1 cellular context compared by ENCODE assay signal in genomic region chrX:107716816-107717700, GRCh38.
TF ChIP-seq lines count a peak whose summit lies in the region.

No MANE protein-coding gene starts in this region.

TF ChIP-seq in K562, 482 proteins besides CTCF, POLR2A, EP300 and RAD21 (continued from another document):
- TF ChIP-seq MXD1 (CRISPR knock-in tag; IDR thresholded peaks at IDR 0.05; ENCODE audit: borderline replicate concordance, poor library complexity, severe bottlenecking): no peak
- no peak for TF ChIP-seq BCOR (IDR thresholded peaks at IDR 0.05)
- TF ChIP-seq POLR2G (IDR thresholded peaks at IDR 0.05; ENCODE audit: low read depth, low read length): peak; percentile 65
- no peak for TF ChIP-seq PHB2 (IDR thresholded peaks at IDR 0.05; ENCODE audit: low read depth)
